1 cellular context compared by ENCODE assay signal in genomic region chr10:88582806-88583583, GRCh38.
A peak's percentile ranks its signal among the peaks of the same experiment; 100 is the strongest.
TF ChIP-seq lines count a peak whose summit lies in the region.

TSS of gene RNLS (minus strand) at chr10:88583318.

TF ChIP-seq in WTC11, 78 proteins besides CTCF, POLR2A, EP300 and RAD21 (continued from another document and continues in another):
- TF ChIP-seq AR (CRISPR knock-in tag; IDR thresholded peaks at IDR 0.05) (no peak), HMGA2 (CRISPR knock-in tag; IDR thresholded peaks at IDR 0.05) (no peak), KAT7 (CRISPR knock-in tag; IDR thresholded peaks at IDR 0.05; ENCODE audit: borderline replicate concordance) (0 out of 2 replicates have a peak, but pooled peaks have one; percentile 60), NFE2L1 (CRISPR knock-in tag; IDR thresholded peaks at IDR 0.05) (no peak), ERG (CRISPR knock-in tag; IDR thresholded peaks at IDR 0.05) (no peak), EMX1 (CRISPR knock-in tag; IDR thresholded peaks at IDR 0.05) (no peak), CREM (CRISPR knock-in tag; IDR thresholded peaks at IDR 0.05) (no peak), ZNF396 (CRISPR knock-in tag; IDR thresholded peaks at IDR 0.05; ENCODE audit: borderline replicate concordance) (no peak), CDX4 (CRISPR knock-in tag; IDR thresholded peaks at IDR 0.05; ENCODE audit: borderline replicate concordance) (no peak), ATF6 (CRISPR knock-in tag; IDR thresholded peaks at IDR 0.05) (no peak), IRF1 (CRISPR knock-in tag; IDR thresholded peaks at IDR 0.05) (0 out of 2 replicates have a peak, but pooled peaks have one; percentile 20), ZNF512 (CRISPR knock-in tag; IDR thresholded peaks at IDR 0.05; ENCODE audit: borderline replicate concordance) (no peak), JAZF1 (CRISPR knock-in tag; IDR thresholded peaks at IDR 0.05) (no peak), ELF4 (CRISPR knock-in tag; IDR thresholded peaks at IDR 0.05; ENCODE audit: low read depth) (no peak), USF1 (CRISPR knock-in tag; IDR thresholded peaks at IDR 0.05) (peak; percentile 93), ZNF281 (CRISPR knock-in tag; IDR thresholded peaks at IDR 0.05) (peak; percentile 58; the same call in 1 of the 2 replicates), ARID4B (CRISPR knock-in tag; IDR thresholded peaks at IDR 0.05; ENCODE audit: borderline replicate concordance) (no peak), SMAD3 (CRISPR knock-in tag; IDR thresholded peaks at IDR 0.05; ENCODE audit: borderline replicate concordance) (no peak), SOX15 (CRISPR knock-in tag; IDR thresholded peaks at IDR 0.05) (no peak), HMGXB4 (CRISPR knock-in tag; IDR thresholded peaks at IDR 0.05) (peak; percentile 71; the same call in 1 of the 2 replicates), ZNF219 (CRISPR knock-in tag; IDR thresholded peaks at IDR 0.05; ENCODE audit: borderline replicate concordance) (no peak), TEAD4 (CRISPR knock-in tag; IDR thresholded peaks at IDR 0.05) (no peak), CREB1 (CRISPR knock-in tag; IDR thresholded peaks at IDR 0.05) (no peak), ZNF263 (CRISPR knock-in tag; IDR thresholded peaks at IDR 0.05; ENCODE audit: low read depth) (no peak), PRDM15 (CRISPR knock-in tag; IDR thresholded peaks at IDR 0.05) (no peak), MXD4 (CRISPR knock-in tag; IDR thresholded peaks at IDR 0.05; ENCODE audit: borderline replicate concordance) (no peak), ZBTB21 (CRISPR knock-in tag; IDR thresholded peaks at IDR 0.05; ENCODE audit: borderline replicate concordance) (no peak)
